Comparison of ENCODE assay signal across 8 cellular contexts in genomic region chr5:171453988-171454387, GRCh38. TPM values are rescaled to one million over a fixed set of nuclear protein-coding genes. Genes with fewer than 3 reads are reported as not detected.
"Had no signal": no experiment of that assay in that cellular context is flagged by ENCODE, and none has a peak within 500 bp of the region (broad histone marks: within the 10 kb centered on the region; RNA-seq: fewer than 3 reads in every experiment).

No MANE protein-coding gene starts in this region.

- H3K4me3 ChIP-seq: GM23338 had no signal

- ATAC-seq: GM23338, HepG2 had no signal

- H3K27ac ChIP-seq: HL-60 had no signal

- DNase-seq: H9, HCEC 1CT, KG1 had no signal

- FAIRE-seq: H54, HepG2 had no signal

- H3K4me2 ChIP-seq: GM23338 had no signal

RNA-seq across cellular contexts. Expression of gene FGF18, which starts 34.5 kb away (rescaled TPM):
- total RNA-seq: HepG2 had no signal
- polyA plus RNA-seq: HepG2, IgD-negative memory B cell had no signal
